ENCODE assay signal across 8 cellular contexts in genomic region chr13:36981156-36981743, GRCh38. TPM values are rescaled to one million over a fixed set of nuclear protein-coding genes. Genes with fewer than 3 reads are reported as not detected.
DNase-seq lines count a peak whose midpoint lies in the region; ATAC-seq and TF ChIP-seq lines count a peak whose summit lies in the region.

No MANE protein-coding gene starts in this region.

- H3K79me2 ChIP-seq in PC-9 (ENCODE audit: low read depth) = no peaks in the 10 kb centered on the region

- ATAC-seq in HG03280 (IDR thresholded peaks at IDR 0.05; ENCODE audit: unreplicated experiment) (peak; percentile 66), esophagus mucosa (peak; percentile 32)

- H3F3A ChIP-seq in PC-9 (ENCODE audit: insufficient read depth, low read depth) = no peaks in the 10 kb centered on the region; the same call in 1 of the 2 replicates

- no peaks in the 10 kb centered on the region for H4K20me1 ChIP-seq in PC-9 (ENCODE audit: insufficient read depth)

- H3K36me3 ChIP-seq in PC-9 (ENCODE audit: low read depth) = peaks cover 42% of the 10 kb centered on the region

- CTCF ChIA-PET in PC-9 (lab: Charles Lee) = interaction anchor here (0.7 to 1.0 kb wide), 2 partner anchors 123 to 160 kb away, joined by 3 read pairs; no protein-coding TSS in a partner anchor

- TF ChIP-seq CTCF in PC-9 (conservative IDR thresholded peaks at IDR 0.05) = peak; percentile 74

- H3K27me3 ChIP-seq in PC-9 (ENCODE audit: insufficient read depth, low read depth) = no peaks in the 10 kb centered on the region

- no peaks in the 10 kb centered on the region for H3K4me1 ChIP-seq in PC-9 (replicated peaks; ENCODE audit: insufficient read depth)

- intact Hi-C loops in PC-9 (cut with micrococcal nuclease; ENCODE audit: unreplicated experiment) = loop anchor here (5.0 kb wide), 4 partner anchors 124 to 699 kb away; partner anchors contain the start of gene SPART

- no peak overlapping the region for H3K4me2 ChIP-seq in PC-9

- no peak overlapping the region for H3K4me3 ChIP-seq in PC-9

- no TSS peak for BruUV-seq in PC-9 (replicated peaks; lab: Mats Ljungman, UMichigan)

- DNase-seq in NCI-H524 (lab: John Stamatoyannopoulos, UW) (peak; percentile 0 to 41), NCI-H524 treated with DMSO at 0.1 percent for 48 hours (lab: John Stamatoyannopoulos, UW) (no peak), PC-9 (no peak), renal cortical epithelial cell (ENCODE audit: low read depth) (peak; percentile 81), OCI-M2 (lab: John Stamatoyannopoulos, UW; ENCODE audit: unreplicated experiment) (no peak)
- no peak for DNase-seq in activated CD4-positive, alpha-beta T cell treated with anti-CD3 and anti-CD28 coated beads for 4 hours

- no peak overlapping the region for H3K27ac ChIP-seq in PC-9

- POLR2A ChIA-PET in PC-9 (lab: Charles Lee; ENCODE audit: unreplicated experiment) = interaction anchor here (0.6 kb wide), 1 partner anchor 94 kb away, joined by 3 read pairs; no protein-coding TSS in a partner anchor

- H2AFZ ChIP-seq in PC-9 = no peak overlapping the region

- no peaks in the 10 kb centered on the region for H3K9me2 ChIP-seq in PC-9 (ENCODE audit: insufficient read depth)

- H3K9me3 ChIP-seq in PC-9 (ENCODE audit: insufficient read depth, low read depth) = no peaks in the 10 kb centered on the region

RNA-seq across cellular contexts. Expression of gene ALG5, which starts 17.9 kb away (rescaled TPM):
- total RNA-seq in PC-9 (2021) = 17.7 and 18.8 TPM in 2 replicates
- total RNA-seq in esophagus mucosa = 20.0 TPM
- 37.5 and 49.7 TPM in 2 replicates for total RNA-seq in renal cortical epithelial cell

RNA-seq across cellular contexts. Expression of gene EXOSC8, which starts 19.3 kb away (rescaled TPM):
- total RNA-seq in PC-9 (2021) (44.1 and 51.2 TPM in 2 replicates), esophagus mucosa (34.5 TPM), renal cortical epithelial cell (15.4 and 26.7 TPM in 2 replicates)

Comparison
In these comparisons a context has a peak if more than half of its experiments do, and no peak if none do; other contexts are left out.
1. DNase-seq: peak in NCI-H524 (2 of 2) and renal cortical epithelial cell (single experiment); none in NCI-H524 treated with DMSO at 0.1 percent for 48 hours (single experiment), PC-9 (0 of 2), OCI-M2 (single experiment) and activated CD4-positive, alpha-beta T cell treated with anti-CD3 and anti-CD28 coated beads for 4 hours (0 of 2).